ENCODE assay signal across 1 cellular context in the genomic region with DNA sequence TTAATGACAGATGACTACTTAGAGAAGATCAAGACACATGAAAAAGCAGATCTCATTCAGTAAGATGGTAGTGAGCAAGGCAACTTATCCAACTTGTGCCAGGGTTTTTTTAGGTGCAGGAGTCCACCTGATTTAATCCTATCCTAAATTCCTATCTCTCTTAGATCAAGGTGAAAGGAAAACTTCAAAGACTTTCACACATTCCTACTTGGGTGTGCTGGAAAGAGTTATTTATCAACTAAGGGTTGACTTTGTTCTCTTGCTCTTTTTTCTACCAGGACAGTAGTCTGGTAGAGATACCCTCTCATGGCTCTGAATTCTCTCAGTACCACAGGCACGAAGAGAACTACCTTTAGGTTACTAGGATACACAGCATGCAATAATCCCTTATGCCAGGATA.
TF ChIP-seq lines count a peak whose summit lies in the region.

No MANE protein-coding gene starts in this region.

TF ChIP-seq in HepG2, 621 proteins besides CTCF, POLR2A, EP300 and RAD21 (continued from another document and continues in another):
- TF ChIP-seq, protein P1, sequence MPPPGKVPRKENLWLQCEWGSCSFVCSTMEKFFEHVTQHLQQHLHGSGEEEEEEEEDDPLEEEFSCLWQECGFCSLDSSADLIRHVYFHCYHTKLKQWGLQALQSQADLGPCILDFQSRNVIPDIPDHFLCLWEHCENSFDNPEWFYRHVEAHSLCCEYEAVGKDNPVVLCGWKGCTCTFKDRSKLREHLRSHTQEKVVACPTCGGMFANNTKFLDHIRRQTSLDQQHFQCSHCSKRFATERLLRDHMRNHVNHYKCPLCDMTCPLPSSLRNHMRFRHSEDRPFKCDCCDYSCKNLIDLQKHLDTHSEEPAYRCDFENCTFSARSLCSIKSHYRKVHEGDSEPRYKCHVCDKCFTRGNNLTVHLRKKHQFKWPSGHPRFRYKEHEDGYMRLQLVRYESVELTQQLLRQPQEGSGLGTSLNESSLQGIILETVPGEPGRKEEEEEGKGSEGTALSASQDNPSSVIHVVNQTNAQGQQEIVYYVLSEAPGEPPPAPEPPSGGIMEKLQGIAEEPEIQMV (CRISPR knock-in tag; IDR thresholded peaks at IDR 0.05; ENCODE audit: low read depth): no peak
- TF ChIP-seq ZNF343 (CRISPR knock-in tag; IDR thresholded peaks at IDR 0.05) (no peak), AKAP8 (CRISPR knock-in tag; IDR thresholded peaks at IDR 0.05) (no peak), SCMH1 (CRISPR knock-in tag; IDR thresholded peaks at IDR 0.05; ENCODE audit: borderline replicate concordance) (no peak), PRMT3 (CRISPR knock-in tag; IDR thresholded peaks at IDR 0.05; ENCODE audit: borderline replicate concordance, low read depth) (no peak), ZNF749 (CRISPR knock-in tag; IDR thresholded peaks at IDR 0.05; ENCODE audit: borderline replicate concordance) (no peak), CEBPG (CRISPR knock-in tag; IDR thresholded peaks at IDR 0.05) (peak; percentile 22; the same call in 1 of the 2 replicates), HDAC2 (CRISPR knock-in tag; IDR thresholded peaks at IDR 0.05) (peak; percentile 75), NONO (IDR thresholded peaks at IDR 0.05) (no peak), NONO (CRISPR knock-in tag; conservative IDR thresholded peaks at IDR 0.05) (no peak), ZNF350 (CRISPR knock-in tag; IDR thresholded peaks at IDR 0.05; ENCODE audit: borderline replicate concordance, low read depth) (no peak), ZNF737 (CRISPR knock-in tag; IDR thresholded peaks at IDR 0.05; ENCODE audit: borderline replicate concordance) (no peak), SP4 (CRISPR knock-in tag; IDR thresholded peaks at IDR 0.05) (no peak), ATM (IDR thresholded peaks at IDR 0.05; ENCODE audit: borderline replicate concordance) (no peak), ELF1 (CRISPR knock-in tag; IDR thresholded peaks at IDR 0.05) (no peak), WIZ (CRISPR knock-in tag; IDR thresholded peaks at IDR 0.05) (no peak), NFKB2 (CRISPR knock-in tag; IDR thresholded peaks at IDR 0.05; ENCODE audit: borderline replicate concordance) (no peak), ZNF354B (CRISPR knock-in tag; IDR thresholded peaks at IDR 0.05) (0 out of 2 replicates have a peak, but pooled peaks have one; percentile 20), HNF4A (CRISPR knock-in tag; IDR thresholded peaks at IDR 0.05) (peak; percentile 89), SETDB1 (CRISPR knock-in tag; IDR thresholded peaks at IDR 0.05; ENCODE audit: borderline replicate concordance) (no peak), ZNF232 (CRISPR knock-in tag; IDR thresholded peaks at IDR 0.05; ENCODE audit: borderline replicate concordance) (no peak), ZNF615 (CRISPR knock-in tag; IDR thresholded peaks at IDR 0.05; ENCODE audit: borderline replicate concordance) (no peak), ZNF230 (CRISPR knock-in tag; IDR thresholded peaks at IDR 0.05) (no peak), HNRNPL (IDR thresholded peaks at IDR 0.05; ENCODE audit: low read depth, low read length) (no peak), ZNF816 (CRISPR knock-in tag; IDR thresholded peaks at IDR 0.05; ENCODE audit: borderline replicate concordance) (no peak), RAD51 (IDR thresholded peaks at IDR 0.05; ENCODE audit: borderline replicate concordance) (no peak), GLI4 (CRISPR knock-in tag; IDR thresholded peaks at IDR 0.05; ENCODE audit: borderline replicate concordance) (no peak), MTA1 (CRISPR knock-in tag; IDR thresholded peaks at IDR 0.05; ENCODE audit: borderline replicate concordance) (no peak)
- TF ChIP-seq, protein P2, sequence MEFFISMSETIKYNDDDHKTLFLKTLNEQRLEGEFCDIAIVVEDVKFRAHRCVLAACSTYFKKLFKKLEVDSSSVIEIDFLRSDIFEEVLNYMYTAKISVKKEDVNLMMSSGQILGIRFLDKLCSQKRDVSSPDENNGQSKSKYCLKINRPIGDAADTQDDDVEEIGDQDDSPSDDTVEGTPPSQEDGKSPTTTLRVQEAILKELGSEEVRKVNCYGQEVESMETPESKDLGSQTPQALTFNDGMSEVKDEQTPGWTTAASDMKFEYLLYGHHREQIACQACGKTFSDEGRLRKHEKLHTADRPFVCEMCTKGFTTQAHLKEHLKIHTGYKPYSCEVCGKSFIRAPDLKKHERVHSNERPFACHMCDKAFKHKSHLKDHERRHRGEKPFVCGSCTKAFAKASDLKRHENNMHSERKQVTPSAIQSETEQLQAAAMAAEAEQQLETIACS (CRISPR knock-in tag; IDR thresholded peaks at IDR 0.05): no peak
- TF ChIP-seq, protein P3, sequence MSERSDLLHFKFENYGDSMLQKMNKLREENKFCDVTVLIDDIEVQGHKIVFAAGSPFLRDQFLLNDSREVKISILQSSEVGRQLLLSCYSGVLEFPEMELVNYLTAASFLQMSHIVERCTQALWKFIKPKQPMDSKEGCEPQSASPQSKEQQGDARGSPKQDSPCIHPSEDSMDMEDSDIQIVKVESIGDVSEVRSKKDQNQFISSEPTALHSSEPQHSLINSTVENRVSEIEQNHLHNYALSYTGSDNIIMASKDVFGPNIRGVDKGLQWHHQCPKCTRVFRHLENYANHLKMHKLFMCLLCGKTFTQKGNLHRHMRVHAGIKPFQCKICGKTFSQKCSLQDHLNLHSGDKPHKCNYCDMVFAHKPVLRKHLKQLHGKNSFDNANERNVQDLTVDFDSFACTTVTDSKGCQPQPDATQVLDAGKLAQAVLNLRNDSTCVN (CRISPR knock-in tag; IDR thresholded peaks at IDR 0.05; ENCODE audit: borderline replicate concordance): no peak
- TF ChIP-seq, protein P4, sequence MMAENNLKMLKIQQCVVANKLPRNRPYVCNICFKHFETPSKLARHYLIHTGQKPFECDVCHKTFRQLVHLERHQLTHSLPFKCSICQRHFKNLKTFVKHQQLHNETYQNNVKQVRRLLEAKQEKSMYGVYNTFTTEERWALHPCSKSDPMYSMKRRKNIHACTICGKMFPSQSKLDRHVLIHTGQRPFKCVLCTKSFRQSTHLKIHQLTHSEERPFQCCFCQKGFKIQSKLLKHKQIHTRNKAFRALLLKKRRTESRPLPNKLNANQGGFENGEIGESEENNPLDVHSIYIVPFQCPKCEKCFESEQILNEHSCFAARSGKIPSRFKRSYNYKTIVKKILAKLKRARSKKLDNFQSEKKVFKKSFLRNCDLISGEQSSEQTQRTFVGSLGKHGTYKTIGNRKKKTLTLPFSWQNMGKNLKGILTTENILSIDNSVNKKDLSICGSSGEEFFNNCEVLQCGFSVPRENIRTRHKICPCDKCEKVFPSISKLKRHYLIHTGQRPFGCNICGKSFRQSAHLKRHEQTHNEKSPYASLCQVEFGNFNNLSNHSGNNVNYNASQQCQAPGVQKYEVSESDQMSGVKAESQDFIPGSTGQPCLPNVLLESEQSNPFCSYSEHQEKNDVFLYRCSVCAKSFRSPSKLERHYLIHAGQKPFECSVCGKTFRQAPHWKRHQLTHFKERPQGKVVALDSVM (CRISPR knock-in tag; IDR thresholded peaks at IDR 0.05): peak; percentile 12; the same call in 1 of the 2 replicates
- TF ChIP-seq, protein P5, sequence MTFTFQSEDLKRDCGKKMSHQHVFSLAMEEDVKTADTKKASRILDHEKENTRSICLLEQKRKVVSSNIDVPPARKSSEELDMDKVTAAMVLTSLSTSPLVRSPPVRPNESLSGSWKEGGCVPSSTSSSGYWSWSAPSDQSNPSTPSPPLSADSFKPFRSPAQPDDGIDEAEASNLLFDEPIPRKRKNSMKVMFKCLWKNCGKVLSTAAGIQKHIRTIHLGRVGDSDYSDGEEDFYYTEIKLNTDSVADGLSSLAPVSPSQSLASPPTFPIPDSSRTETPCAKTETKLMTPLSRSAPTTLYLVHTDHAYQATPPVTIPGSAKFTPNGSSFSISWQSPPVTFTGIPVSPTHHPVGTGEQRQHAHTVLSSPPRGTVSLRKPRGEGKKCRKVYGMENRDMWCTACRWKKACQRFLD (CRISPR knock-in tag; IDR thresholded peaks at IDR 0.05; ENCODE audit: borderline replicate concordance): no peak; the same call in 1 of the 2 replicates
- TF ChIP-seq, protein P6, sequence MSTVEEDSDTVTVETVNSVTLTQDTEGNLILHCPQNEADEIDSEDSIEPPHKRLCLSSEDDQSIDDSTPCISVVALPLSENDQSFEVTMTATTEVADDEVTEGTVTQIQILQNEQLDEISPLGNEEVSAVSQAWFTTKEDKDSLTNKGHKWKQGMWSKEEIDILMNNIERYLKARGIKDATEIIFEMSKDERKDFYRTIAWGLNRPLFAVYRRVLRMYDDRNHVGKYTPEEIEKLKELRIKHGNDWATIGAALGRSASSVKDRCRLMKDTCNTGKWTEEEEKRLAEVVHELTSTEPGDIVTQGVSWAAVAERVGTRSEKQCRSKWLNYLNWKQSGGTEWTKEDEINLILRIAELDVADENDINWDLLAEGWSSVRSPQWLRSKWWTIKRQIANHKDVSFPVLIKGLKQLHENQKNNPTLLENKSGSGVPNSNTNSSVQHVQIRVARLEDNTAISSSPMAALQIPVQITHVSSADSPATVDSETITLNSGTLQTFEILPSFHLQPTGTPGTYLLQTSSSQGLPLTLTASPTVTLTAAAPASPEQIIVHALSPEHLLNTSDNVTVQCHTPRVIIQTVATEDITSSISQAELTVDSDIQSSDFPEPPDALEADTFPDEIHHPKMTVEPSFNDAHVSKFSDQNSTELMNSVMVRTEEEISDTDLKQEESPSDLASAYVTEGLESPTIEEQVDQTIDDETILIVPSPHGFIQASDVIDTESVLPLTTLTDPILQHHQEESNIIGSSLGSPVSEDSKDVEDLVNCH (CRISPR knock-in tag; IDR thresholded peaks at IDR 0.05): no peak
- TF ChIP-seq, protein P7, sequence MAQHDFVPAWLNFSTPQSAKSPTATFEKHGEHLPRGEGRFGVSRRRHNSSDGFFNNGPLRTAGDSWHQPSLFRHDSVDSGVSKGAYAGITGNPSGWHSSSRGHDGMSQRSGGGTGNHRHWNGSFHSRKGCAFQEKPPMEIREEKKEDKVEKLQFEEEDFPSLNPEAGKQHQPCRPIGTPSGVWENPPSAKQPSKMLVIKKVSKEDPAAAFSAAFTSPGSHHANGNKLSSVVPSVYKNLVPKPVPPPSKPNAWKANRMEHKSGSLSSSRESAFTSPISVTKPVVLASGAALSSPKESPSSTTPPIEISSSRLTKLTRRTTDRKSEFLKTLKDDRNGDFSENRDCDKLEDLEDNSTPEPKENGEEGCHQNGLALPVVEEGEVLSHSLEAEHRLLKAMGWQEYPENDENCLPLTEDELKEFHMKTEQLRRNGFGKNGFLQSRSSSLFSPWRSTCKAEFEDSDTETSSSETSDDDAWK (CRISPR knock-in tag; IDR thresholded peaks at IDR 0.05): no peak
- TF ChIP-seq, protein P8, sequence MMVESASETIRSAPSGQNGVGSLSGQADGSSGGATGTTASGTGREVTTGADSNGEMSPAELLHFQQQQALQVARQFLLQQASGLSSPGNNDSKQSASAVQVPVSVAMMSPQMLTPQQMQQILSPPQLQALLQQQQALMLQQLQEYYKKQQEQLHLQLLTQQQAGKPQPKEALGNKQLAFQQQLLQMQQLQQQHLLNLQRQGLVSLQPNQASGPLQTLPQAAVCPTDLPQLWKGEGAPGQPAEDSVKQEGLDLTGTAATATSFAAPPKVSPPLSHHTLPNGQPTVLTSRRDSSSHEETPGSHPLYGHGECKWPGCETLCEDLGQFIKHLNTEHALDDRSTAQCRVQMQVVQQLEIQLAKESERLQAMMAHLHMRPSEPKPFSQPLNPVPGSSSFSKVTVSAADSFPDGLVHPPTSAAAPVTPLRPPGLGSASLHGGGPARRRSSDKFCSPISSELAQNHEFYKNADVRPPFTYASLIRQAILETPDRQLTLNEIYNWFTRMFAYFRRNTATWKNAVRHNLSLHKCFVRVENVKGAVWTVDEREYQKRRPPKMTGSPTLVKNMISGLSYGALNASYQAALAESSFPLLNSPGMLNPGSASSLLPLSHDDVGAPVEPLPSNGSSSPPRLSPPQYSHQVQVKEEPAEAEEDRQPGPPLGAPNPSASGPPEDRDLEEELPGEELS (CRISPR knock-in tag; IDR thresholded peaks at IDR 0.05): peak; percentile 77
- TF ChIP-seq, protein P9, sequence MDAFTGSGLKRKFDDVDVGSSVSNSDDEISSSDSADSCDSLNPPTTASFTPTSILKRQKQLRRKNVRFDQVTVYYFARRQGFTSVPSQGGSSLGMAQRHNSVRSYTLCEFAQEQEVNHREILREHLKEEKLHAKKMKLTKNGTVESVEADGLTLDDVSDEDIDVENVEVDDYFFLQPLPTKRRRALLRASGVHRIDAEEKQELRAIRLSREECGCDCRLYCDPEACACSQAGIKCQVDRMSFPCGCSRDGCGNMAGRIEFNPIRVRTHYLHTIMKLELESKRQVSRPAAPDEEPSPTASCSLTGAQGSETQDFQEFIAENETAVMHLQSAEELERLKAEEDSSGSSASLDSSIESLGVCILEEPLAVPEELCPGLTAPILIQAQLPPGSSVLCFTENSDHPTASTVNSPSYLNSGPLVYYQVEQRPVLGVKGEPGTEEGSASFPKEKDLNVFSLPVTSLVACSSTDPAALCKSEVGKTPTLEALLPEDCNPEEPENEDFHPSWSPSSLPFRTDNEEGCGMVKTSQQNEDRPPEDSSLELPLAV (CRISPR knock-in tag; conservative IDR thresholded peaks at IDR 0.05; ENCODE audit: low read depth): no peak
- TF ChIP-seq, protein P10, sequence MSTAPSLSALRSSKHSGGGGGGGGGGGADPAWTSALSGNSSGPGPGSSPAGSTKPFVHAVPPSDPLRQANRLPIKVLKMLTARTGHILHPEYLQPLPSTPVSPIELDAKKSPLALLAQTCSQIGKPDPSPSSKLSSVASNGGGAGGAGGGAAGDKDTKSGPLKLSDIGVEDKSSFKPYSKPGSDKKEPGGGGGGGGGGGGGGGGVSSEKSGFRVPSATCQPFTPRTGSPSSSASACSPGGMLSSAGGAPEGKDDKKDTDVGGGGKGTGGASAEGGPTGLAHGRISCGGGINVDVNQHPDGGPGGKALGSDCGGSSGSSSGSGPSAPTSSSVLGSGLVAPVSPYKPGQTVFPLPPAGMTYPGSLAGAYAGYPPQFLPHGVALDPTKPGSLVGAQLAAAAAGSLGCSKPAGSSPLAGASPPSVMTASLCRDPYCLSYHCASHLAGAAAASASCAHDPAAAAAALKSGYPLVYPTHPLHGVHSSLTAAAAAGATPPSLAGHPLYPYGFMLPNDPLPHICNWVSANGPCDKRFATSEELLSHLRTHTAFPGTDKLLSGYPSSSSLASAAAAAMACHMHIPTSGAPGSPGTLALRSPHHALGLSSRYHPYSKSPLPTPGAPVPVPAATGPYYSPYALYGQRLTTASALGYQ (CRISPR knock-in tag; IDR thresholded peaks at IDR 0.05): peak; percentile 83
- TF ChIP-seq, protein P11, sequence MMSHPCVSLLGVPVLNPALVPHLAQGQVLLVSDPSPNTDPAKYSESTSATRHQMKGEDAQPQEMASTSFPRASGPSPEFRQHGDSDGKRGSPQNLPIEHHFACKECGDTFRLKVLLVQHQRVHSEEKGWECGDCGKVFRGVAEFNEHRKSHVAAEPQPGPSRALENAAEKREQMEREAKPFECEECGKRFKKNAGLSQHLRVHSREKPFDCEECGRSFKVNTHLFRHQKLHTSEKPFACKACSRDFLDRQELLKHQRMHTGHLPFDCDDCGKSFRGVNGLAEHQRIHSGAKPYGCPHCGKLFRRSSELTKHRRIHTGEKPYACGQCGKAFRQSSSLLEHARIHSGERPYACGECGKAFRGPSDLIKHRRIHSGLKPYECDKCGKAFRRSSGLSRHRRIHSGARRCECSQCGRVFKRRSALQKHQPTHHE (CRISPR knock-in tag; IDR thresholded peaks at IDR 0.05; ENCODE audit: borderline replicate concordance): no peak
- TF ChIP-seq, protein P12, sequence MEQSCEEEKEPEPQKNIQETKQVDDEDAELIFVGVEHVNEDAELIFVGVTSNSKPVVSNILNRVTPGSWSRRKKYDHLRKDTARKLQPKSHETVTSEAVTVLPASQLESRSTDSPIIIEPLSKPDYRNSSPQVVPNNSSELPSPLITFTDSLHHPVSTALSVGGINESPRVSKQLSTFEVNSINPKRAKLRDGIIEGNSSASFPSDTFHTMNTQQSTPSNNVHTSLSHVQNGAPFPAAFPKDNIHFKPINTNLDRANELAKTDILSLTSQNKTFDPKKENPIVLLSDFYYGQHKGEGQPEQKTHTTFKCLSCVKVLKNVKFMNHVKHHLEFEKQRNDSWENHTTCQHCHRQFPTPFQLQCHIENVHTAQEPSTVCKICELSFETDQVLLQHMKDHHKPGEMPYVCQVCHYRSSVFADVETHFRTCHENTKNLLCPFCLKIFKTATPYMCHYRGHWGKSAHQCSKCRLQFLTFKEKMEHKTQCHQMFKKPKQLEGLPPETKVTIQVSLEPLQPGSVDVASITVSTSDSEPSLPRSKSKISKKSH (CRISPR knock-in tag; IDR thresholded peaks at IDR 0.05; ENCODE audit: borderline replicate concordance): no peak
